In the genomic region with DNA sequence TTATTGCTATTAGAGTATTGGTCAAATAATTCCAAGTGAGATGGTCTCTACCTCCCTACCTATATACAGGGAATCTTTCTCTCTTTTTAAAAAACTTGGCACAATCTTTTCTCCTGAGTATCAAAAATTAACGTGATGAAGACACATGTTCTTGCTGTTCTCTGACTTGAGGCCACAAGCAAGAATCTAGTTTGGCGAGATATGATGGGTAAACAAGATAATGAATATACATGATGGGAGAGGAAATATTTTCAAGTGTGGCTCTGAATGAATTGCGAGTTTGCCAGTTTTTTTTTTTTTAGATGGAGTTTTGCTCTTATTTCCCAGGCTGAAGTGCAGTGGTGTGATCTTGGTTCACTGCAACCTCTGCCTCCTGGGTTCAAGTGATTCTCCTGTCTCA, we compare ENCODE assay signal across 34 cellular contexts.
"Had no signal": no experiment of that assay in that cellular context is flagged by ENCODE, and none has a peak within 500 bp of the region (broad histone marks: within the 10 kb centered on the region; RNA-seq: fewer than 3 reads in every experiment).

No MANE protein-coding gene starts in this region.

- H3K4me3 Mint-ChIP-seq: activated CD4-positive, alpha-beta memory T cell treated with anti-CD3 and anti-CD28 coated beads for 36 hours; activated CD4-positive, alpha-beta T cell treated with anti-CD3 and anti-CD28 coated beads for 36 hours; activated CD4-positive, alpha-beta T cell treated with anti-CD3 and anti-CD28 coated beads, Interleukin-2, amount 10 ng/mL, durations not matched to agents 24 days and 14 days; activated CD8-positive, alpha-beta memory T cell treated with anti-CD3 and anti-CD28 coated beads, Interleukin-2, amount 10 ng/mL, durations not matched to agents 7 days and 5 days; activated CD8-positive, alpha-beta T cell treated with anti-CD3 and anti-CD28 coated beads, Interleukin-2, amount 10 ng/mL, durations not matched to agents 7 days and 5 days; activated naive CD4-positive, alpha-beta T cell treated with anti-CD3 and anti-CD28 coated beads, Interleukin-2, amount 10 ng/mL, durations not matched to agents 7 days and 5 days; activated naive CD8-positive, alpha-beta T cell treated with anti-CD3 and anti-CD28 coated beads for 36 hours; activated naive CD8-positive, alpha-beta T cell treated with anti-CD3 and anti-CD28 coated beads, Interleukin-2, amount 50 U/mL, for 24 hours; activated T-helper 1 cell treated with anti-CD3 and anti-CD28 coated beads, Interleukin-12 subunit alpha, Interleukin-12 subunit beta, Interleukin-2, Interleukin-4 antibody, amounts not matched to agents 30 ng/mL and 10 ng/mL and 1 ng/mL, durations not matched to agents 14 hours and 24 hours and 36 hours; endodermal cell; T-helper 1 cell treated with Interleukin-12 subunit alpha and Interleukin-12 subunit beta and Interleukin-4 antibody, amounts not matched to agents 30 μg/mL and 1 μg/mL, for 36 hours; T-helper 2 cell treated with Interferon-gamma antibody and Interleukin-4, amounts not matched to agents 5 μg/mL and 100 μg/mL, for 36 hours had no signal

- H3K9me3 ChIP-seq: adrenal gland, body of pancreas, colonic mucosa, heart left ventricle had no signal

- H3K27me3 Mint-ChIP-seq: activated CD4-positive, alpha-beta memory T cell treated with anti-CD3 and anti-CD28 coated beads for 36 hours; activated CD4-positive, alpha-beta T cell treated with anti-CD3 and anti-CD28 coated beads for 36 hours; activated CD4-positive, alpha-beta T cell treated with anti-CD3 and anti-CD28 coated beads, Interleukin-2, amount 10 ng/mL, durations not matched to agents 24 days and 14 days; activated CD8-positive, alpha-beta memory T cell treated with anti-CD3 and anti-CD28 coated beads, Interleukin-2, amount 10 ng/mL, durations not matched to agents 7 days and 5 days; activated naive CD4-positive, alpha-beta T cell treated with anti-CD3 and anti-CD28 coated beads, Interleukin-2, amount 10 ng/mL, durations not matched to agents 7 days and 5 days; activated naive CD8-positive, alpha-beta T cell treated with anti-CD3 and anti-CD28 coated beads for 36 hours; activated naive CD8-positive, alpha-beta T cell treated with anti-CD3 and anti-CD28 coated beads, Interleukin-2, amount 50 U/mL, for 24 hours had no signal

- H3K27ac ChIP-seq: adrenal gland, body of pancreas, cardiac muscle cell, colonic mucosa, dorsolateral prefrontal cortex, heart left ventricle had no signal

- H3K27me3 ChIP-seq: adrenal gland, body of pancreas, cardiac muscle cell, colonic mucosa, dorsolateral prefrontal cortex, heart left ventricle had no signal

- ATAC-seq: activated CD4-positive, alpha-beta T cell treated with anti-CD3 and anti-CD28 coated beads for 36 hours; activated CD8-positive, alpha-beta memory T cell treated with anti-CD3 and anti-CD28 coated beads, Interleukin-2, amount 10 ng/mL, durations not matched to agents 7 days and 5 days; activated CD8-positive, alpha-beta T cell treated with anti-CD3 and anti-CD28 coated beads, Interleukin-2, amount 10 ng/mL, durations not matched to agents 7 days and 5 days; activated naive CD8-positive, alpha-beta T cell treated with anti-CD3 and anti-CD28 coated beads, Interleukin-2, amount 50 U/mL, for 24 hours; body of pancreas; esophagus mucosa; heart left ventricle had no signal

- H3K36me3 ChIP-seq: colonic mucosa had no signal

- DNase-seq: activated CD4-positive, alpha-beta memory T cell treated with anti-CD3 and anti-CD28 coated beads for 36 hours; activated CD4-positive, alpha-beta T cell treated with anti-CD3 and anti-CD28 coated beads for 36 hours; activated CD4-positive, alpha-beta T cell treated with anti-CD3 and anti-CD28 coated beads, Interleukin-2, amount 10 ng/mL, durations not matched to agents 24 days and 14 days; activated CD4-positive, CD25-positive, alpha-beta regulatory T cell; activated CD4-positive, CD25-positive, alpha-beta regulatory T cell treated with anti-CD3 and anti-CD28 coated beads, Interleukin-2, amount 50 U/mL, for 72 hours; activated CD8-positive, alpha-beta memory T cell treated with anti-CD3 and anti-CD28 coated beads, Interleukin-2, amount 10 ng/mL, durations not matched to agents 7 days and 5 days; activated CD8-positive, alpha-beta memory T cell treated with anti-CD3 and anti-CD28 coated beads, Interleukin-2, amount 50 U/mL, for 4 hours; activated CD8-positive, alpha-beta T cell treated with anti-CD3 and anti-CD28 coated beads, Interleukin-2, amount 10 ng/mL, durations not matched to agents 7 days and 5 days; activated gamma-delta T cell; activated naive CD4-positive, alpha-beta T cell; activated naive CD4-positive, alpha-beta T cell treated with anti-CD3 and anti-CD28 coated beads, Interleukin-2, amount 10 ng/mL, durations not matched to agents 7 days and 5 days; activated naive CD8-positive, alpha-beta T cell treated with anti-CD3 and anti-CD28 coated beads for 36 hours; activated naive CD8-positive, alpha-beta T cell treated with anti-CD3 and anti-CD28 coated beads, Interleukin-2, amount 50 U/mL, for 24 hours; activated T-cell treated with anti-CD3 and anti-CD28 coated beads, Interleukin-2, amount 50 U/mL, for 1 hour; activated T-cell treated with anti-CD3 and anti-CD28 coated beads, Interleukin-2, amount 50 U/mL, for 48 hours; adrenal gland; amygdala; aorta; body of pancreas; central memory CD4-positive, alpha-beta T cell; cerebellar nuclear complex; colonic mucosa; dorsolateral prefrontal cortex; effector memory CD4-positive, alpha-beta T cell; endodermal cell; foreskin fibroblast; glutamatergic neuron; heart left ventricle; hypothalamus had no signal

- H3K27ac Mint-ChIP-seq: activated CD4-positive, alpha-beta memory T cell treated with anti-CD3 and anti-CD28 coated beads for 36 hours; activated CD4-positive, alpha-beta T cell treated with anti-CD3 and anti-CD28 coated beads for 36 hours; activated CD4-positive, alpha-beta T cell treated with anti-CD3 and anti-CD28 coated beads, Interleukin-2, amount 10 ng/mL, durations not matched to agents 24 days and 14 days; activated CD8-positive, alpha-beta memory T cell treated with anti-CD3 and anti-CD28 coated beads, Interleukin-2, amount 10 ng/mL, durations not matched to agents 7 days and 5 days; activated CD8-positive, alpha-beta T cell treated with anti-CD3 and anti-CD28 coated beads, Interleukin-2, amount 10 ng/mL, durations not matched to agents 7 days and 5 days; activated naive CD4-positive, alpha-beta T cell treated with anti-CD3 and anti-CD28 coated beads, Interleukin-2, amount 10 ng/mL, durations not matched to agents 7 days and 5 days; activated naive CD8-positive, alpha-beta T cell treated with anti-CD3 and anti-CD28 coated beads for 36 hours; activated naive CD8-positive, alpha-beta T cell treated with anti-CD3 and anti-CD28 coated beads, Interleukin-2, amount 50 U/mL, for 24 hours; activated T-helper 1 cell treated with anti-CD3 and anti-CD28 coated beads, Interleukin-12 subunit alpha, Interleukin-12 subunit beta, Interleukin-2, Interleukin-4 antibody, amounts not matched to agents 30 ng/mL and 10 ng/mL and 1 ng/mL, durations not matched to agents 14 hours and 24 hours and 36 hours; endodermal cell; T-helper 1 cell treated with Interleukin-12 subunit alpha and Interleukin-12 subunit beta and Interleukin-4 antibody, amounts not matched to agents 30 μg/mL and 1 μg/mL, for 36 hours; T-helper 2 cell treated with Interferon-gamma antibody and Interleukin-4, amounts not matched to agents 5 μg/mL and 100 μg/mL, for 36 hours had no signal

- H3K4me3 ChIP-seq: adrenal gland, body of pancreas, cardiac muscle cell, colonic mucosa, dorsolateral prefrontal cortex, heart left ventricle had no signal

- H3K9me3 Mint-ChIP-seq: activated CD4-positive, alpha-beta memory T cell treated with anti-CD3 and anti-CD28 coated beads for 36 hours; activated CD4-positive, alpha-beta T cell treated with anti-CD3 and anti-CD28 coated beads, Interleukin-2, amount 10 ng/mL, durations not matched to agents 24 days and 14 days; activated naive CD4-positive, alpha-beta T cell treated with anti-CD3 and anti-CD28 coated beads, Interleukin-2, amount 10 ng/mL, durations not matched to agents 7 days and 5 days; activated naive CD8-positive, alpha-beta T cell treated with anti-CD3 and anti-CD28 coated beads for 36 hours; activated naive CD8-positive, alpha-beta T cell treated with anti-CD3 and anti-CD28 coated beads, Interleukin-2, amount 50 U/mL, for 24 hours; activated T-helper 1 cell treated with anti-CD3 and anti-CD28 coated beads, Interleukin-12 subunit alpha, Interleukin-12 subunit beta, Interleukin-2, Interleukin-4 antibody, amounts not matched to agents 30 ng/mL and 10 ng/mL and 1 ng/mL, durations not matched to agents 14 hours and 24 hours and 36 hours; endodermal cell; T-helper 1 cell treated with Interleukin-12 subunit alpha and Interleukin-12 subunit beta and Interleukin-4 antibody, amounts not matched to agents 30 μg/mL and 1 μg/mL, for 36 hours; T-helper 2 cell treated with Interferon-gamma antibody and Interleukin-4, amounts not matched to agents 5 μg/mL and 100 μg/mL, for 36 hours had no signal
